17 cellular contexts compared by ENCODE assay signal in genomic region chr14:102408729-102409128, GRCh38. TPM values are rescaled to one million over a fixed set of nuclear protein-coding genes. Genes with fewer than 3 reads are reported as not detected.
DNase-seq lines count a peak whose midpoint lies in the region; ATAC-seq and TF ChIP-seq lines count a peak whose summit lies in the region.
"Had no signal": no experiment of that assay in that cellular context is flagged by ENCODE, and none has a peak within 500 bp of the region (broad histone marks: within the 10 kb centered on the region; RNA-seq: fewer than 3 reads in every experiment).

No MANE protein-coding gene starts in this region.

- no peaks in the 10 kb centered on the region for H3K9me3 ChIP-seq in aorta (ENCODE audit: control insufficient read depth, low read length)
- H3K9me3 ChIP-seq: Caco-2, esophagus squamous epithelium had no signal

- no peak for DNase-seq in Right ventricle myocardium inferior (ENCODE audit: missing footprints)
- DNase-seq in cardiac septum (ENCODE audit: low spot score), result no peak
- no peak for DNase-seq in dorsolateral prefrontal cortex
- no peak for DNase-seq in aorta
- no peak for DNase-seq in NOMO-1 treated with dmso at 0.1 percent for 144 hours (lab: John Stamatoyannopoulos, UW; ENCODE audit: unreplicated experiment)
- DNase-seq in pons (ENCODE audit: low spot score), result no peak
- no peak for DNase-seq in DMS114 treated with DMSO at 0.1 percent for 48 hours (lab: John Stamatoyannopoulos, UW; ENCODE audit: unreplicated experiment)
- DNase-seq: activated CD4-positive, alpha-beta T cell treated with anti-CD3 and anti-CD28 coated beads for 1 hour; Caco-2; esophagus squamous epithelium; H7; NCI-H1417 treated with DMSO at 0.1 percent for 48 hours; stimulated activated naive CD4-positive, alpha-beta T cell treated with Interleukin-2 at 50 U/mL for 16 hours; T-cell had no signal

- H3K27ac ChIP-seq in dorsolateral prefrontal cortex (peak overlapping the region; percentile 32 to 91 (median 81)), layer of hippocampus (ENCODE audit: low read depth, low read length) (peak overlapping the region; percentile 67), aorta (ENCODE audit: low read depth in 1 of 2, low read length in 2 of 2) (peak overlapping the region; percentile 0 to 67)

- no peaks in the 10 kb centered on the region for H3K4me1 ChIP-seq in aorta (ENCODE audit: control insufficient read depth in 1 of 2, insufficient read depth in 2 of 2, low read length in 2 of 2)
- H3K4me1 ChIP-seq: Caco-2 had no signal

- H3K27me3 ChIP-seq in dorsolateral prefrontal cortex (no peaks in the 10 kb centered on the region), layer of hippocampus (ENCODE audit: control insufficient read depth, insufficient read depth, low read length) (no peaks in the 10 kb centered on the region), aorta (ENCODE audit: control insufficient read depth in 1 of 2, insufficient read depth in 2 of 2, low read length in 1 of 2) (no peaks in the 10 kb centered on the region)
- H3K27me3 ChIP-seq: esophagus squamous epithelium had no signal

- peak; percentile 57 for ATAC-seq in Right ventricle myocardium inferior
- no peak for ATAC-seq in aorta (ENCODE audit: low FRiP score)
- ATAC-seq: Panc1, T-cell had no signal

- TF ChIP-seq CTCF in dorsolateral prefrontal cortex (IDR thresholded peaks at IDR 0.05 in 54 of 56, conservative IDR thresholded peaks at IDR 0.05 in 2 of 56; ENCODE audit: low read depth in 1 of 56, partially characterized antibody in 56 of 56), result no peak

- intact Hi-C loops in Right ventricle myocardium inferior (cut with DNase I) (loop anchor here (2.0 kb wide), 1 partner anchor 46 kb away; the partner anchor contains the start of genes CINP and TECPR2), cardiac septum (cut with DNase I) (no loop called here), dorsolateral prefrontal cortex (cut with DNase I) (no loop called here), aorta (cut with DNase I) (no loop called here)

- H3K4me3 ChIP-seq in dorsolateral prefrontal cortex (no peak overlapping the region), aorta (ENCODE audit: low read length in 2 of 2) (no peak overlapping the region)
- H3K4me3 ChIP-seq: esophagus squamous epithelium, skin epidermis had no signal

- H3K36me3 ChIP-seq in aorta (ENCODE audit: control insufficient read depth in 1 of 2, insufficient read depth in 2 of 2, low read length in 1 of 2), result no peaks in the 10 kb centered on the region

RNA-seq across cellular contexts. Expression of gene TECPR2, which starts 46.0 kb away (rescaled TPM):
- 19.4 TPM for total RNA-seq in Right ventricle myocardium inferior
- total RNA-seq in cardiac septum, result 28.0 TPM
- total RNA-seq in dorsolateral prefrontal cortex, result 100 to 1,000 TPM in 7 of 120 experiments, 10 to 100 TPM in 113; 54.3 to 129 (median 78.9) TPM
- total RNA-seq in aorta, result 10 to 100 TPM; 32.2 to 32.5 TPM
- 1 to 10 TPM; 3.5 to 5.5 TPM for polyA plus RNA-seq in aorta

RNA-seq across cellular contexts. Expression of gene CINP, which starts 46.0 kb away (rescaled TPM):
- 31.1 TPM for total RNA-seq in Right ventricle myocardium inferior
- 24.5 TPM for total RNA-seq in cardiac septum
- 10 to 100 TPM; 31.4 to 69.6 (median 51.2) TPM for total RNA-seq in dorsolateral prefrontal cortex
- total RNA-seq in aorta, result 10 to 100 TPM; 25.9 to 30.8 TPM
- 10 to 100 TPM; 21.2 to 25.9 TPM for polyA plus RNA-seq in aorta
